Comparison of ENCODE assay signal across 11 cellular contexts in genomic region chr2:25853038-25853638, GRCh38. TPM values are rescaled to one million over a fixed set of nuclear protein-coding genes. Genes with fewer than 3 reads are reported as not detected.
DNase-seq lines count a peak whose midpoint lies in the region; ATAC-seq and TF ChIP-seq lines count a peak whose summit lies in the region.
"Had no signal": no experiment of that assay in that cellular context is flagged by ENCODE, and none has a peak within 500 bp of the region (broad histone marks: within the 10 kb centered on the region; RNA-seq: fewer than 3 reads in every experiment).

No MANE protein-coding gene starts in this region.

- 0 out of 2 replicates have a peak overlapping the region, but pooled peaks have one; percentile 0 for H3K27ac Mint-ChIP-seq in GM23338
- H3K27ac Mint-ChIP-seq in activated T-helper 17 cell treated with anti-CD3 and anti-CD28 coated beads, Interleukin-2, amount 50 U/mL, for 72 hours: peak overlapping the region; percentile 87

- no peak overlapping the region for H3K23ac ChIP-seq in neuronal stem cell (ENCODE audit: low read depth, low read length, poor library complexity)

- H3K4me3 Mint-ChIP-seq in GM23338: no peak overlapping the region
- peak overlapping the region; percentile 72 for H3K4me3 Mint-ChIP-seq in activated T-helper 17 cell treated with anti-CD3 and anti-CD28 coated beads, Interleukin-2, amount 50 U/mL, for 72 hours

- H3K36me3 Mint-ChIP-seq in GM23338 (ENCODE audit: low read depth): no peaks in the 10 kb centered on the region; the same call in 2 of the 3 replicates
- H3K36me3 Mint-ChIP-seq in activated T-helper 17 cell treated with anti-CD3 and anti-CD28 coated beads, Interleukin-2, amount 50 U/mL, for 72 hours (ENCODE audit: low read depth): peaks cover 12% of the 10 kb centered on the region

- H3K4me2 ChIP-seq in GM23338 (no peak overlapping the region; the same call in 1 of the 2 replicates), neuronal stem cell (ENCODE audit: insufficient read depth, low read length, poor library complexity, severe bottlenecking) (no peak overlapping the region)

- peak overlapping the region; percentile 64 for H3K14ac ChIP-seq in neuronal stem cell (ENCODE audit: low read length)

- H3K27ac ChIP-seq in GM23338 (ENCODE audit: low read depth) (peak overlapping the region; percentile 28; the same call in 1 of the 2 replicates), neuronal stem cell (replicated peaks; ENCODE audit: low read length) (no peak overlapping the region)

- no peaks in the 10 kb centered on the region for H3K9me3 Mint-ChIP-seq in GM23338
- H3K9me3 Mint-ChIP-seq in activated T-helper 17 cell treated with anti-CD3 and anti-CD28 coated beads, Interleukin-2, amount 50 U/mL, for 72 hours: no peaks in the 10 kb centered on the region

- no peaks in the 10 kb centered on the region for H3F3A ChIP-seq in GM23338 (replicated peaks; ENCODE audit: low read depth)

- H2BK12ac ChIP-seq in neuronal stem cell (ENCODE audit: low read length): no peak overlapping the region

- H3K79me2 ChIP-seq in GM23338 (replicated peaks; ENCODE audit: insufficient read depth): peaks cover 84% of the 10 kb centered on the region

- H3K4me3 ChIP-seq in GM23338: no peak overlapping the region
- H3K4me3 ChIP-seq in neuronal stem cell (ENCODE audit: low read length in 2 of 2): no peak overlapping the region

- H3K18ac ChIP-seq in neuronal stem cell (ENCODE audit: low read length): no peak overlapping the region

- no peak overlapping the region for H2AK5ac ChIP-seq in neuronal stem cell (ENCODE audit: low read depth, low read length)

- H3K4me1 Mint-ChIP-seq in GM23338: peaks cover 19% of the 10 kb centered on the region
- peaks cover 35% of the 10 kb centered on the region for H3K4me1 Mint-ChIP-seq in activated T-helper 17 cell treated with anti-CD3 and anti-CD28 coated beads, Interleukin-2, amount 50 U/mL, for 72 hours

- no peak overlapping the region for H4K91ac ChIP-seq in neuronal stem cell (ENCODE audit: low read depth, low read length, poor library complexity)

- WGBS in neuronal stem cell (ENCODE audit: extremely low coverage in 2 of 2, insufficient read length in 2 of 2, insufficient replicate concordance in 1 of 2), 2 donors: no CpG with 5 or more reads among the region's 5 CpGs

- H2BK15ac ChIP-seq in neuronal stem cell (ENCODE audit: low read length): no peak overlapping the region

- peaks cover 10% of the 10 kb centered on the region for H4K20me1 ChIP-seq in GM23338 (replicated peaks; ENCODE audit: insufficient read depth)

- H3K27me3 Mint-ChIP-seq in GM23338 (ENCODE audit: insufficient read depth, low read depth, poor library complexity): no peaks in the 10 kb centered on the region
- no peaks in the 10 kb centered on the region for H3K27me3 Mint-ChIP-seq in activated T-helper 17 cell treated with anti-CD3 and anti-CD28 coated beads, Interleukin-2, amount 50 U/mL, for 72 hours

- no peak for DNase-seq in GM23338 (ENCODE audit: low spot score)
- DNase-seq in NOMO-1 (lab: John Stamatoyannopoulos, UW; ENCODE audit: unreplicated experiment in 2 of 2): peak; percentile 2 to 64
- no peak for DNase-seq in neuronal stem cell (ENCODE audit: low spot score)
- no peak for DNase-seq in NCI-H1105 (lab: John Stamatoyannopoulos, UW)
- DNase-seq in GM19240 (ENCODE audit: insufficient read length, low spot score): no peak
- DNase-seq: activated T-cell treated with anti-CD3 and anti-CD28 coated beads, Interleukin-2, amount 50 U/mL, for 1 hour; kidney glomerular epithelial cell; NCI-H2227 treated with DMSO at 0.1 percent for 48 hours; SW 1271 had no signal

- H3K79me1 ChIP-seq in neuronal stem cell (ENCODE audit: low read depth, low read length): peaks cover 3% of the 10 kb centered on the region

- H3K4me1 ChIP-seq in GM23338 (ENCODE audit: insufficient read depth) (peaks cover 11% of the 10 kb centered on the region), neuronal stem cell (ENCODE audit: control insufficient read depth in 2 of 2, insufficient read depth in 1 of 2, low read depth in 1 of 2, low read length in 2 of 2) (no peaks in the 10 kb centered on the region)

- H4K8ac ChIP-seq in neuronal stem cell (ENCODE audit: low read depth, low read length): no peak overlapping the region

- no peak overlapping the region for H2BK120ac ChIP-seq in neuronal stem cell (ENCODE audit: low read depth, low read length)

- no peak for ATAC-seq in GM23338
- peak; percentile 49 for ATAC-seq in activated T-helper 17 cell treated with anti-CD3 and anti-CD28 coated beads, Interleukin-2, amount 50 U/mL, for 72 hours (replicated peaks)
- ATAC-seq in GM18520 (IDR thresholded peaks at IDR 0.05; ENCODE audit: unreplicated experiment): no peak

- H3K4ac ChIP-seq in neuronal stem cell (ENCODE audit: low read length): no peak overlapping the region

- no peak overlapping the region for H2BK5ac ChIP-seq in neuronal stem cell (ENCODE audit: low read length)

- H3K9ac ChIP-seq in neuronal stem cell (ENCODE audit: low read depth, low read length, poor library complexity): no peak overlapping the region

- TF ChIP-seq CTCF in GM23338 (conservative IDR thresholded peaks at IDR 0.05; ENCODE audit: low read depth in 2 of 2): no peak

- H3K27me3 ChIP-seq in GM23338 (ENCODE audit: insufficient read depth) (no peaks in the 10 kb centered on the region), neuronal stem cell (ENCODE audit: control insufficient read depth in 3 of 3, insufficient read depth in 3 of 3, low read depth in 1 of 3, low read length in 3 of 3) (no peaks in the 10 kb centered on the region)

- no peaks in the 10 kb centered on the region for H3K9me2 ChIP-seq in GM23338 (ENCODE audit: insufficient read depth)

- H3K36me3 ChIP-seq in GM23338 (ENCODE audit: insufficient read depth) (no peaks in the 10 kb centered on the region), neuronal stem cell (replicated peaks in 1 of 2; ENCODE audit: control insufficient read depth in 2 of 2, insufficient read depth in 2 of 2, low read length in 2 of 2) (peaks cover 0 to 9% of the 10 kb centered on the region in 2 donors)

- H2AFZ ChIP-seq in GM23338: no peak overlapping the region
- no peak overlapping the region for H2AFZ ChIP-seq in neuronal stem cell (ENCODE audit: low read length)

- H3K9me3 ChIP-seq in neuronal stem cell (replicated peaks in 1 of 2; ENCODE audit: control insufficient read depth in 2 of 2, insufficient read depth in 1 of 2, low read depth in 1 of 2, low read length in 2 of 2): no peaks in the 10 kb centered on the region

TF ChIP-seq in GM23338, 12 proteins besides CTCF, POLR2A, EP300 and RAD21 (continues in another document):
- TF ChIP-seq ZNF331 (CRISPR knock-in tag; IDR thresholded peaks at IDR 0.05; ENCODE audit: low read depth) (no peak), POLR2AphosphoS5 (IDR thresholded peaks at IDR 0.05; ENCODE audit: low read depth) (no peak), JUNB (IDR thresholded peaks at IDR 0.05; ENCODE audit: unreplicated experiment) (no peak)

RNA-seq across cellular contexts. Expression of gene ASXL2, which starts 25.1 kb away (rescaled TPM):
- total RNA-seq in GM23338 (2014; rRNA removed; shearing (Covaris generic)): 21.8 and 22.4 TPM in 2 replicates
- polyA plus RNA-seq in GM23338 (2016; fragmentation: Nextera tagmentation; extraction: Ambion mirVana): 6.6 and 7.0 TPM in 2 replicates
- total RNA-seq in activated T-helper 17 cell treated with anti-CD3 and anti-CD28 coated beads, Interleukin-2, amount 50 U/mL, for 72 hours: 10 to 100 TPM; 28.5 to 37.1 TPM
- 6.0 TPM for polyA plus RNA-seq in neuronal stem cell (2013, experiment 1 of 2)
- polyA plus RNA-seq in neuronal stem cell (2013, experiment 2 of 2): 6.6 TPM

Comparison
In these comparisons a context has a peak if more than half of its experiments do, and no peak if none do; other contexts are left out.
1. DNase-seq: peak in NOMO-1 (2 of 2); none in GM23338 (single experiment), neuronal stem cell (single experiment), NCI-H1105 (single experiment) and GM19240 (single experiment).